Comparison of ENCODE assay signal across 23 cellular contexts in the genomic region with DNA sequence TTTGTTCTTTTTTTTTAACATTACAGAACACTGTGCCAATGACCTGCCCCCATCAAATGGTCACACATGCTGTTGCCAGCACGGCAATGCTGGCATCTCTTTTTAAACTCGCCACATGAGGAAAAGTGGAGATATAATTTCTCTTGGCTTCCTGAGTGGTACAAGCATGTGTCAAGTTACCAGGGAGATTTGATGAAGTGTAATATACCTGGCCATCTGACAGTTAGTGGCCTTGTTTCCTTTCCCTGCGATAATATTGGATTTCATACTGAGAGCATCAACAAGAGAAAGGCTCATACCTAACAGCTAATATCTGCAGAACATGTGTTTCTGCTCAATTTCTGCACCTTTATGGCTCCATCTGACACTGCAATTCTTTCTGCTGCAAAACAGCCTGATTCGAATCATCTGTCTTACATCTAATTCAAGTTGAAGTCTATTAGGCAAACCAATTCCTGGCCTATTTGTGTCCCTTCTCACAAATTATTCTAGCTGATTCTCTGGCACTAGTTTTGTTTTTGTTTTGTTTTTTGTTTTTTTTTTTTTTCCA.
"Had no signal": no experiment of that assay in that cellular context is flagged by ENCODE, and none has a peak within 500 bp of the region (broad histone marks: within the 10 kb centered on the region; RNA-seq: fewer than 3 reads in every experiment).

No MANE protein-coding gene starts in this region.

- ATAC-seq: activated CD8-positive, alpha-beta memory T cell treated with anti-CD3 and anti-CD28 coated beads, Interleukin-2, amount 10 ng/mL, durations not matched to agents 7 days and 5 days; Panc1; Right ventricle myocardium inferior had no signal

- DNase-seq: activated B cell treated with CpG ODN at 0.5 μM for 24 hours; activated CD4-positive, alpha-beta T cell treated with anti-CD3 and anti-CD28 coated beads for 1 hour; activated CD4-positive, alpha-beta T cell treated with anti-CD3 and anti-CD28 coated beads, Interleukin-2, amount 10 ng/mL, durations not matched to agents 24 days and 14 days; activated CD4-positive, alpha-beta T cell treated with anti-CD3 and anti-CD28 coated beads, Interleukin-2, amount 50 U/mL, for 48 hours; activated CD8-positive, alpha-beta memory T cell treated with anti-CD3 and anti-CD28 coated beads, Interleukin-2, amount 10 ng/mL, durations not matched to agents 7 days and 5 days; activated effector memory CD4-positive, alpha-beta T cell treated with Interleukin-2 at 50 U/mL for 16 hours; activated naive CD4-positive, alpha-beta T cell; activated T-cell treated with anti-CD3 and anti-CD28 coated beads, Interleukin-2, amount 50 U/mL, for 24 hours; aorta; central memory CD4-positive, alpha-beta T cell; IMR-90; Kasumi-1; KBM-7; NCI-H1417 treated with DMSO at 0.1 percent for 48 hours; NCI-H1694; NCI-H2029; NCI-H510A treated with DMSO at 0.1 percent for 48 hours; NCI-H69; NK-92 treated with Interleukin-12 subunit alpha and Interleukin-12 subunit beta, amount 100 ng/mL, for 24 hours; OCI-M1; RPMI8226 had no signal
